Comparison of ENCODE assay signal across 19 cellular contexts in genomic region chr3:13167829-13168228, GRCh38.
"Had no signal": no experiment of that assay in that cellular context is flagged by ENCODE, and none has a peak within 500 bp of the region (broad histone marks: within the 10 kb centered on the region; RNA-seq: fewer than 3 reads in every experiment).

No MANE protein-coding gene starts in this region.

- H3K27me3 ChIP-seq: dorsolateral prefrontal cortex, ovary, right lobe of liver, tibial nerve, upper lobe of left lung had no signal

- H3K27ac ChIP-seq: lower lobe of right lung, ovary, right lobe of liver, thoracic aorta, tibial nerve, upper lobe of left lung had no signal

- H3K4me3 ChIP-seq: dorsolateral prefrontal cortex, lower lobe of right lung, ovary, right lobe of liver, smooth muscle cell, thoracic aorta, tibial nerve, upper lobe of left lung had no signal

- H3K36me3 ChIP-seq: lower lobe of right lung, ovary, right lobe of liver, thoracic aorta, tibial nerve, upper lobe of left lung had no signal

- DNase-seq: effector CD4-positive, alpha-beta T cell; left ventricle myocardium superior; lower lobe of right lung; naive thymus-derived CD8-positive, alpha-beta T cell; nephron progenitor cell; nucleus accumbens; ovary; retina; stimulated activated CD4-positive, alpha-beta T cell treated with anti-CD3 and anti-CD28 coated beads, Interleukin-12 subunit alpha, Interleukin-12 subunit beta, amount 100 ng/mL, for 4 hours; stimulated activated CD4-positive, alpha-beta T cell treated with anti-CD3 and anti-CD28 coated beads, Interleukin-2, amount 100 ng/mL, for 24 hours; stimulated activated CD4-positive, alpha-beta T cell treated with anti-CD3 and anti-CD28 coated beads, Interleukin-4, amount 100 ng/mL, for 24 hours; stimulated activated naive CD8-positive, alpha-beta T cell treated with anti-CD3 and anti-CD28 coated beads, Interleukin-15, Interleukin-2, amounts not matched to agents 100 U/mL and 50 U/mL, for 24 hours; substantia nigra; upper lobe of left lung had no signal

- H3K4me1 ChIP-seq: lower lobe of right lung, right lobe of liver, tibial nerve, upper lobe of left lung had no signal

- H3K9me3 ChIP-seq: lower lobe of right lung, ovary, right lobe of liver, thoracic aorta, upper lobe of left lung had no signal

- H3K4me2 ChIP-seq: smooth muscle cell had no signal
